Comparison of ENCODE assay signal across 1 cellular context in the genomic region with DNA sequence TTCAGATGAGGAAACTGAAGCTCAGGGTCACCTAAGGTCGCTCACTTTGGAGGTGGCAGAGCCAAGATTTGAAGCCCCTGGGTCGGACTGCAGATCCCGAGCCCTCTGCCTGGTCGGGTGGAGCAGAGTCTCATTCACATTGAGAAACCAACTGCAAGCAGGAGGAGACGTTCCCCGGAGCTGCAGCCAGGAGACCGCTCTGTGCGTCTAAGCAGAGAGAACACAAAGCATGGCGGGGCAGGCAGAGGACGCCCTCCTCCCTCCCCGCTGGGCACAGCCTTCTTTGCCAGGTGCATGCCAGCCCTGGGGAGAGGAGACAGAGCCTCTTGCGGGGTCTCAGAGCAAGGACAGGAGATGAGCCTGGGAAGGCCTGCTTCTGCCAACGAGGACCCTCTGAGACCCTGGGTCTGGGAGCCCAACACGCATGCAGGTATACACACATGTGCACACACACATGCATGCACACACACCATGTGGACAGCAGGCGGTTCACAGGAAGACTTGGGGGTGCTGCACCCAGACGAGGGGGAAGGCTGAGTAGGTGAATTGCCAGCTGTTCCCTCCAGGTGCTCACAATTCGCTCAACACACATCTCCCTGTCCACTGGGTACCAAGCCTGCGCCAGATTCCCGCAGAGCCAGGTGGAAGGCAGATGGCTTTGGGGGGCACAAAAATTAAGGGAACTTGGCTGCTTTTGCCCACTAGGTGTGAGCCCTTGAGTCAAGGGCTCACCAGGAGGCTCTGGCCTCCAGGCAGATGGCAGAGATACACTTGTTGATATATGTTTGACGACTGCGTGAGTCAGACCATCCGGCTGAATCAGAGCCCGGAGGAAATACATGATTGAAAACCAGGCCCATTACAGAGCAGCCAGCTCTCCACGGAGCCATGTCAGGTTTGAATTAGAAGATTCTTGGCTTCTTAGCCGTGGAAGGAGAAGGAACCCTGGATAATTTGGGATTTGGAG.
TF ChIP-seq lines count a peak whose summit lies in the region.

No MANE protein-coding gene starts in this region.

TF ChIP-seq in WTC11, 78 proteins besides CTCF, POLR2A, EP300 and RAD21 (continued from another document):
- no peak for TF ChIP-seq ZNF281 (CRISPR knock-in tag; IDR thresholded peaks at IDR 0.05)
- TF ChIP-seq SOX15 (CRISPR knock-in tag; IDR thresholded peaks at IDR 0.05), result no peak
- TF ChIP-seq ZNF219 (CRISPR knock-in tag; IDR thresholded peaks at IDR 0.05; ENCODE audit: borderline replicate concordance), result no peak
- no peak for TF ChIP-seq HMGXB4 (CRISPR knock-in tag; IDR thresholded peaks at IDR 0.05)
- no peak for TF ChIP-seq FOXP1 (CRISPR knock-in tag; IDR thresholded peaks at IDR 0.05; ENCODE audit: borderline replicate concordance)
- no peak for TF ChIP-seq RELA (CRISPR knock-in tag; IDR thresholded peaks at IDR 0.05; ENCODE audit: borderline replicate concordance)
- no peak for TF ChIP-seq NFATC4 (CRISPR knock-in tag; IDR thresholded peaks at IDR 0.05)
TF ChIP-seq in WTC11: peak in this region for 0.
